In genomic region chr19:12736854-12737665, GRCh38 we compare ENCODE assay signal across 8 cellular contexts. TPM values are rescaled to one million over a fixed set of nuclear protein-coding genes. Genes with fewer than 3 reads are reported as not detected.
DNase-seq lines count a peak whose midpoint lies in the region; ATAC-seq, FAIRE-seq and TF ChIP-seq lines count a peak whose summit lies in the region.

Gene GET3, plus strand, starts transcription at chr19:12737497. Its CDS starts 9 bp downstream, at chr19:12737506.

- H3K36me3 ChIP-seq in keratinocyte (ENCODE audit: control insufficient read depth in 2 of 2, extremely low read depth in 1 of 2, insufficient read depth in 2 of 2, low read length in 2 of 2): peaks cover 8 to 9% of the 10 kb centered on the region in 2 experiments

- H4K20me1 ChIP-seq in keratinocyte (ENCODE audit: control insufficient read depth, extremely low read depth, insufficient read depth, low read length): peaks cover 8% of the 10 kb centered on the region

- H3K9me3 ChIP-seq in keratinocyte (ENCODE audit: control insufficient read depth, low read depth, low read length): no peaks in the 10 kb centered on the region

- peak; percentile 95 for FAIRE-seq in keratinocyte (lab: Jason Lieb, UNC)

- H3K9ac ChIP-seq in keratinocyte (ENCODE audit: control insufficient read depth, extremely low read depth, insufficient read depth, low read length): peak within 1 kb of the TSS; percentile 84

- peak within 1 kb of the TSS; percentile 93 for H2AFZ ChIP-seq in keratinocyte (ENCODE audit: control insufficient read depth, low read length)

- ATAC-seq in GM19023 (IDR thresholded peaks at IDR 0.05; ENCODE audit: unreplicated experiment) (peak; percentile 72), HG03280 (IDR thresholded peaks at IDR 0.05; ENCODE audit: unreplicated experiment) (peak; percentile 75)
- peak; percentile 88 to 90 for ATAC-seq in activated CD4-positive, CD25-positive, alpha-beta regulatory T cell treated with anti-CD3 and anti-CD28 coated beads, Interleukin-2, amount 50 U/mL, for 24 hours

- peak within 1 kb of the TSS; percentile 97 for H3K27ac ChIP-seq in keratinocyte (ENCODE audit: control insufficient read depth, insufficient read depth, low read length)

- H3K4me3 ChIP-seq in AG09309 (ENCODE audit: control insufficient read depth, low read depth, low read length): peak within 1 kb of the TSS; percentile 97
- H3K4me3 ChIP-seq in keratinocyte (ENCODE audit: control insufficient read depth in 2 of 3, extremely low read depth in 1 of 3, insufficient read depth in 2 of 3, low read depth in 1 of 3, low read length in 3 of 3): peak within 1 kb of the TSS; percentile 74 to 98 (median 80)

- peaks cover 44% of the 10 kb centered on the region for H3K79me2 ChIP-seq in keratinocyte (ENCODE audit: control insufficient read depth, insufficient read depth, low read length)

- peak; percentile 100 for DNase-seq in AG09309 (ENCODE audit: low read depth)
- peak; percentile 90 for DNase-seq in NCI-H345 treated with DMSO at 0.1 percent for 48 hours (lab: John Stamatoyannopoulos, UW; ENCODE audit: unreplicated experiment)
- peak; percentile 96 for DNase-seq in cerebellum (ENCODE audit: low spot score)
- DNase-seq in keratinocyte (ENCODE audit: low read depth, low spot score): peak; percentile 98
- DNase-seq in stimulated activated CD4-positive, alpha-beta T cell treated with anti-CD3 and anti-CD28 coated beads, Interleukin-15, amount 100 ng/mL, for 1 hour (ENCODE audit: low read depth in 1 of 2, low spot score in 1 of 2): peak; percentile 55 to 60

- peaks cover 22% of the 10 kb centered on the region for H3K4me1 ChIP-seq in keratinocyte (ENCODE audit: control insufficient read depth, extremely low read depth, insufficient read depth, low read length)

- H3K9me1 ChIP-seq in keratinocyte (ENCODE audit: control insufficient read depth, extremely low read depth, insufficient read depth, low read length): no peaks in the 10 kb centered on the region

- H3K4me2 ChIP-seq in keratinocyte (ENCODE audit: control insufficient read depth, extremely low read depth, insufficient read depth, low read depth, low read length): peak within 1 kb of the TSS; percentile 99

- H3K27me3 ChIP-seq in keratinocyte (ENCODE audit: control insufficient read depth, extremely low read depth, insufficient read depth, low read length): no peaks in the 10 kb centered on the region

- no peak for TF ChIP-seq CTCF in AG09309 (IDR thresholded peaks at IDR 0.05; ENCODE audit: control insufficient read depth, insufficient read depth, low read depth, low read length, missing control alignments)
- no peak for TF ChIP-seq CTCF in keratinocyte (optimal IDR thresholded peaks at IDR 0.05 in 1 of 3, IDR thresholded peaks at IDR 0.05 in 1 of 3, conservative IDR thresholded peaks at IDR 0.05 in 1 of 3; ENCODE audit: extremely low read depth in 1 of 3, insufficient read depth in 2 of 3, low read length in 3 of 3)

- dilution Hi-C loops in keratinocyte (cut with MboI; ENCODE audit: extremely low pct_ligation_motif_present, low sequenced_read_pairs): no loop called here

RNA-seq across cellular contexts. Expression of gene GET3, which starts in this region (rescaled TPM):
- 34.1 TPM for total RNA-seq in cerebellum
- 104 to 173 TPM (median 138 TPM) in 3 replicates for polyA plus RNA-seq in keratinocyte
- polyA plus RNA-seq in keratinocyte (2011; ENCODE audit: low read depth): 97.0 TPM
- 126 and 161 TPM in 2 replicates for polyA plus RNA-seq in keratinocyte (2011; cell fraction: cytosol; rRNA removed)
- 82.8 and 101 TPM in 2 replicates for polyA plus RNA-seq in keratinocyte (2011; cell fraction: nucleus; rRNA removed)
- polyA plus RNA-seq in keratinocyte (2012; ENCODE audit: low replicate concordance): 95.9 and 115 TPM in 2 replicates
- 94.1 to 128 TPM (median 111 TPM) in 3 replicates for polyA minus RNA-seq in keratinocyte
- polyA minus RNA-seq in keratinocyte (2011; cell fraction: cytosol; rRNA and poly(A)+ RNA removed): 91.3 TPM
- 26.4 and 27.1 TPM in 2 replicates for polyA minus RNA-seq in keratinocyte (2011; cell fraction: nucleus; rRNA and poly(A)+ RNA removed)

Comparison
In these comparisons a context has a peak if more than half of its experiments do, and no peak if none do; other contexts are left out.
1. Peak in every context shown above with its lines: DNase-seq, ATAC-seq, H3K4me3 ChIP-seq and H3K27ac ChIP-seq.